8 cellular contexts compared by ENCODE assay signal in genomic region chr17:7889166-7889584, GRCh38. TPM values are rescaled to one million over a fixed set of nuclear protein-coding genes. Genes with fewer than 3 reads are reported as not detected.
A peak's percentile ranks its signal among the peaks of the same experiment; 100 is the strongest.
DNase-seq lines count a peak whose midpoint lies in the region; ATAC-seq, FAIRE-seq and TF ChIP-seq lines count a peak whose summit lies in the region.

No MANE protein-coding gene starts in this region.

- no peak overlapping the region for H3K27ac Mint-ChIP-seq in astrocyte (ENCODE audit: unreplicated experiment)

- no peaks in the 10 kb centered on the region for H3K9me3 ChIP-seq in BE2C
- H3K9me3 ChIP-seq in Panc1 (ENCODE audit: control insufficient read depth, insufficient read depth, low read depth, low read length): no peaks in the 10 kb centered on the region
- no peaks in the 10 kb centered on the region for H3K9me3 ChIP-seq in astrocyte (ENCODE audit: insufficient read depth, low read depth, low read length)
- no peaks in the 10 kb centered on the region for H3K9me3 ChIP-seq in heart right ventricle

- no peaks in the 10 kb centered on the region for H3K9me3 Mint-ChIP-seq in astrocyte (ENCODE audit: unreplicated experiment)

- H3K27ac ChIP-seq in Panc1 (ENCODE audit: low read length) (peak overlapping the region; percentile 86), astrocyte (ENCODE audit: low read depth, low read length) (peak overlapping the region; percentile 12), heart right ventricle (peak overlapping the region; percentile 72 to 98 (median 92))

- H3K4me1 Mint-ChIP-seq in astrocyte (ENCODE audit: low read depth, unreplicated experiment): no peaks in the 10 kb centered on the region

- 0 to 1% methylated on average over 4 of the region's 4 CpGs for WGBS in heart right ventricle, 2 donors

- peak overlapping the region; percentile 80 for H3K9ac ChIP-seq in astrocyte (ENCODE audit: low read length)

- no peaks in the 10 kb centered on the region for H3K27me3 Mint-ChIP-seq in astrocyte (ENCODE audit: low read depth, unreplicated experiment)

- intact Hi-C loops in Panc1 (cut with micrococcal nuclease; ENCODE audit: unreplicated experiment) (no loop called here), heart right ventricle (cut with DNase I) (loop anchor here in 3 of 10 donors (2.0 to 5.0 kb wide), 5 partner anchors 26 to 66 kb away; partner anchors contain the start of genes CNTROB (in 1 of the 3), KDM6B (in 1 of the 3) and TRAPPC1 (in 1 of the 3)), posterior vena cava (cut with DNase I) (no loop called here)

- DNase-seq in BE2C (peak; percentile 95), HTR-8/SVneo (ENCODE audit: insufficient read length, low spot score) (peak; percentile 93), Panc1 (ENCODE audit: low read depth, low spot score) (no peak), astrocyte (ENCODE audit: low read depth) (peak; percentile 68), heart right ventricle (peak; percentile 96 to 98), posterior vena cava (ENCODE audit: low spot score) (peak; percentile 98)

- peaks cover 33% of the 10 kb centered on the region for H4K20me1 ChIP-seq in astrocyte (ENCODE audit: insufficient read depth, low read length)

- in situ Hi-C loops in Panc1 (cut with HindIII; ENCODE audit: low pct_unique_long_range_greater_than_20kb, low sequenced_read_pairs): no loop called here

- H3K36me3 ChIP-seq in BE2C (peaks cover 14% of the 10 kb centered on the region), Panc1 (ENCODE audit: control insufficient read depth, insufficient read depth, low read length) (peaks cover 4% of the 10 kb centered on the region), astrocyte (ENCODE audit: insufficient read depth, low read length) (peaks cover 16% of the 10 kb centered on the region), heart right ventricle (peaks cover 0 to 46% (median 7%) of the 10 kb centered on the region in 9 donors)

- CTCF ChIA-PET in Panc1 (lab: Charles Lee): interaction anchor here (0.6 kb wide), 1 partner anchor 94 kb away, joined by 4 read pairs; no protein-coding TSS in a partner anchor

- no peaks in the 10 kb centered on the region for H3K27me3 ChIP-seq in BE2C
- H3K27me3 ChIP-seq in Panc1 (ENCODE audit: control insufficient read depth, insufficient read depth, low read length): no peaks in the 10 kb centered on the region
- H3K27me3 ChIP-seq in astrocyte (ENCODE audit: insufficient read depth, low read length): no peaks in the 10 kb centered on the region
- no peaks in the 10 kb centered on the region for H3K27me3 ChIP-seq in heart right ventricle

- ATAC-seq in Panc1 (peak; percentile 52), heart right ventricle (peak; percentile 66 to 94 (median 83)), GM18520 (IDR thresholded peaks at IDR 0.05; ENCODE audit: unreplicated experiment) (no peak), HG03039 (IDR thresholded peaks at IDR 0.05; ENCODE audit: unreplicated experiment) (no peak)

- TF ChIP-seq CTCF in BE2C (IDR thresholded peaks at IDR 0.05; ENCODE audit: low read depth, low read length): peak; percentile 42
- TF ChIP-seq CTCF in Panc1 (IDR thresholded peaks at IDR 0.05): no peak; the same call in 1 of the 2 replicates
- peak; percentile 24 for TF ChIP-seq CTCF in astrocyte (IDR thresholded peaks at IDR 0.05; ENCODE audit: insufficient read depth, low read depth, low read length)
- peak; percentile 22 to 69 (median 55) for TF ChIP-seq CTCF in heart right ventricle (IDR thresholded peaks at IDR 0.05)

- peaks cover 20% of the 10 kb centered on the region for H3K36me3 Mint-ChIP-seq in astrocyte (ENCODE audit: low read depth, unreplicated experiment)

- H3K4me3 ChIP-seq in BE2C (ENCODE audit: low read depth, low read length): peak overlapping the region; percentile 55
- H3K4me3 ChIP-seq in Panc1 (ENCODE audit: low read depth in 2 of 2, low read length in 2 of 2): peak overlapping the region; percentile 11 to 77; a peak in 2 of 4 replicates
- H3K4me3 ChIP-seq in astrocyte (ENCODE audit: insufficient read depth, low read depth, low read length): peak overlapping the region; percentile 15
- H3K4me3 ChIP-seq in heart right ventricle: peak overlapping the region in 7 of 10 donors; percentile 25 to 96 (median 77)

- H3K4me3 Mint-ChIP-seq in astrocyte (ENCODE audit: unreplicated experiment): peak overlapping the region; percentile 57

- H3K4me2 ChIP-seq in astrocyte (ENCODE audit: low read length): peak overlapping the region; percentile 96

- no TSS peak for BruUV-seq in Panc1 (replicated peaks; lab: Mats Ljungman, UMichigan)

- H3K4me1 ChIP-seq in BE2C (no peaks in the 10 kb centered on the region; the same call in 1 of the 2 replicates), Panc1 (ENCODE audit: control insufficient read depth, insufficient read depth, low read length) (peaks cover 19% of the 10 kb centered on the region), astrocyte (ENCODE audit: insufficient read depth, low read length) (peaks cover 32% of the 10 kb centered on the region), heart right ventricle (peaks cover 19 to 53% (median 49%) of the 10 kb centered on the region in 9 donors)

- H2AFZ ChIP-seq in astrocyte (ENCODE audit: low read depth, low read length): no peak overlapping the region

- POLR2A ChIA-PET in Panc1 (lab: Charles Lee): no interaction called here

- FAIRE-seq in HTR-8/SVneo (lab: Jason Lieb, UNC) (peak; percentile 95), astrocyte (lab: Jason Lieb, UNC) (peak; percentile 17)

- H3K79me2 ChIP-seq in astrocyte (ENCODE audit: insufficient read depth, low read length): peaks cover 38% of the 10 kb centered on the region

RNA-seq across cellular contexts. Expression of gene CHD3, which starts 0.6 kb away (rescaled TPM):
- polyA plus RNA-seq in BE2C (2012; ENCODE audit: insufficient read depth, insufficient read length, low read depth): 66.8 TPM
- total RNA-seq in Panc1 (2021; ENCODE audit: unreplicated experiment): 84.6 TPM
- 113 TPM for polyA plus RNA-seq in Panc1 (2012; ENCODE audit: insufficient read length)
- 109 and 111 TPM in 2 replicates for total RNA-seq in astrocyte
- total RNA-seq in heart right ventricle: 10 to 100 TPM in 5 of 10 donors, 1 to 10 TPM in 5; 8.2 to 22.0 (median 10.4) TPM
- 10 to 100 TPM; 13.7 to 29.0 TPM for polyA plus RNA-seq in heart right ventricle
- 100 to 1,000 TPM in 1 of 2 donors, 10 to 100 TPM in 1; 67.4 to 105 TPM for total RNA-seq in posterior vena cava

RNA-seq across cellular contexts. Expression of gene RNF227, which starts 26.9 kb away (rescaled TPM):
- polyA plus RNA-seq in BE2C (2012; ENCODE audit: insufficient read depth, insufficient read length, low read depth): 3.3 TPM
- total RNA-seq in Panc1 (2021; ENCODE audit: unreplicated experiment): 2.6 TPM
- polyA plus RNA-seq in Panc1 (2012; ENCODE audit: insufficient read length): 3.6 TPM
- 0.54 and 1.1 TPM in 2 replicates for total RNA-seq in astrocyte
- total RNA-seq in heart right ventricle: 1 to 10 TPM in 2 of 10 donors, under 1 TPM in 8; 0.15 to 1.6 (median 0.90) TPM
- 1 to 10 TPM; 1.5 to 1.9 TPM for polyA plus RNA-seq in heart right ventricle
- 1 to 10 TPM; 1.1 to 1.5 TPM for total RNA-seq in posterior vena cava

RNA-seq across cellular contexts. Expression of gene CYB5D1, which starts 31.4 kb away (rescaled TPM):
- 21.6 TPM for polyA plus RNA-seq in BE2C (2012; ENCODE audit: insufficient read depth, insufficient read length, low read depth)
- total RNA-seq in Panc1 (2021; ENCODE audit: unreplicated experiment) (8.6 TPM), astrocyte (19.5 and 21.1 TPM in 2 replicates), heart right ventricle (10 to 100 TPM; 12.7 to 20.1 (median 16.0) TPM), posterior vena cava (1 to 10 TPM; 8.9 TPM)
- 9.2 TPM for polyA plus RNA-seq in Panc1 (2012; ENCODE audit: insufficient read length)
- polyA plus RNA-seq in heart right ventricle: 10 to 100 TPM; 10.0 to 11.6 TPM

RNA-seq across cellular contexts. Expression of gene NAA38, which starts 31.8 kb away (rescaled TPM):
- polyA plus RNA-seq in BE2C (2012; ENCODE audit: insufficient read depth, insufficient read length, low read depth): 331 TPM
- 75.2 TPM for total RNA-seq in Panc1 (2021; ENCODE audit: unreplicated experiment)
- polyA plus RNA-seq in Panc1 (2012; ENCODE audit: insufficient read length): 176 TPM
- total RNA-seq in astrocyte: 56.2 and 60.2 TPM in 2 replicates
- 100 to 1,000 TPM in 1 of 10 donors, 10 to 100 TPM in 9; 59.2 to 115 (median 73.0) TPM for total RNA-seq in heart right ventricle
- polyA plus RNA-seq in heart right ventricle: 100 to 1,000 TPM; 108 to 167 TPM
- 10 to 100 TPM; 65.2 to 79.7 TPM for total RNA-seq in posterior vena cava

RNA-seq across cellular contexts. Expression of gene TMEM88, which starts 34.3 kb away (rescaled TPM):
- polyA plus RNA-seq in BE2C (2012; ENCODE audit: insufficient read depth, insufficient read length, low read depth): 98.8 TPM
- total RNA-seq in Panc1 (2021; ENCODE audit: unreplicated experiment) (1.6 TPM), astrocyte (25.3 and 33.7 TPM in 2 replicates), heart right ventricle (10 to 100 TPM; 12.3 to 47.4 (median 19.3) TPM), posterior vena cava (10 to 100 TPM; 17.5 to 26.1 TPM)
- 1.1 TPM for polyA plus RNA-seq in Panc1 (2012; ENCODE audit: insufficient read length)
- 100 to 1,000 TPM; 121 to 298 TPM for polyA plus RNA-seq in heart right ventricle

Comparison
In these comparisons a context has a peak if more than half of its experiments do, and no peak if none do; other contexts are left out.
1. H3K4me3 ChIP-seq: peak in every context shown above with its lines; median percentile 77 in heart right ventricle; 55 in BE2C; 44 in Panc1; 15 in astrocyte.
2. ATAC-seq: peak in Panc1 (single experiment) and heart right ventricle (8 of 8); none in GM18520 (single experiment) and HG03039 (single experiment).
3. H3K27ac ChIP-seq: peak in every context shown above with its lines; median percentile 92 in heart right ventricle; 86 in Panc1; 12 in astrocyte.